4 cellular contexts compared by ENCODE assay signal in the genomic region with DNA sequence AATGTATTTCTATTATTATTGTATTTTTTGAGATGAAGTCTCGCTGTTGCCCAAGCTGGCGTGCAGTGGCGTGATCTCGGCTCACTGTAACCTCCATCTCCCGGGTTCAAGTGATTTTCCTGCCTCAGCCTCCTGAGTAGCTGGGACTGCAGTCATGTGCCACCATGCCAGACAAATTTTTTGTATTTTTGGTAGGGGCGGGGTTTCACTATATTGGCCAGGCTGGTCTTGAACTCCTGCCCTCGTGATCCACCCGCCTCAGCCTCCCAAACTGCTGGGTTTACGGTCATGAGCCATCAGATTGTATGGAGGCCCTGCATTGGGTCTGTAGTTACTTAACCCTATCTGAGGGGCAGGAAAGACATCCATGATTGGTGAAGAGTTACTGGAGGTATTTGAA. TPM values are rescaled to one million over a fixed set of nuclear protein-coding genes. Genes with fewer than 3 reads are reported as not detected.
"Had no signal": no experiment of that assay in that cellular context is flagged by ENCODE, and none has a peak within 500 bp of the region (broad histone marks: within the 10 kb centered on the region; RNA-seq: fewer than 3 reads in every experiment).

No MANE protein-coding gene starts in this region.

RNA-seq across cellular contexts. Expression of gene TPTE, which starts 23.0 kb away (rescaled TPM):
- total RNA-seq: LHCN-M2, M059J, MCF 10A, NCI-H460 had no signal
